Comparison of ENCODE assay signal across 1 cellular context in the genomic region with DNA sequence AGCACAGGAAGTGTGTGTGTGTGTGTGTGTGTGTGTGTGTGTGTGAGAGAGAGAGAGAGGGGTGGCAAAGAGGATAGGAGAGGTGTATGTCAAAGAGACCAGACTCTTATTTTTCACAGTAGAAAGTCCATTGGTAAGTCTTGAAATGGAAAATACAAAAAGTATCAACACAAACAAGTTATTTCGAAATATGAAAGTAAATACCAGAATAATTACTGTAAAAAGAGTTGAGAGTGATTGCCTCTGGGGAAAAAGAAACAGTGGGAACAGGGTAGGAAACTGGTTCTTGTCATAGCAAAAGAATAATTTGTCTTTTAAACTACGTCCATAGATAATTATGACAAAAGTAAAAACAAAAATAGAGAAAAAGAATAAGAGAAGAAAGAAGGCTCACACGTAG.
TF ChIP-seq lines count a peak whose summit lies in the region.

No MANE protein-coding gene starts in this region.

TF ChIP-seq in HEK293, 187 proteins besides CTCF, POLR2A, EP300 and RAD21 (continued from another document):
- TF ChIP-seq, protein P1, sequence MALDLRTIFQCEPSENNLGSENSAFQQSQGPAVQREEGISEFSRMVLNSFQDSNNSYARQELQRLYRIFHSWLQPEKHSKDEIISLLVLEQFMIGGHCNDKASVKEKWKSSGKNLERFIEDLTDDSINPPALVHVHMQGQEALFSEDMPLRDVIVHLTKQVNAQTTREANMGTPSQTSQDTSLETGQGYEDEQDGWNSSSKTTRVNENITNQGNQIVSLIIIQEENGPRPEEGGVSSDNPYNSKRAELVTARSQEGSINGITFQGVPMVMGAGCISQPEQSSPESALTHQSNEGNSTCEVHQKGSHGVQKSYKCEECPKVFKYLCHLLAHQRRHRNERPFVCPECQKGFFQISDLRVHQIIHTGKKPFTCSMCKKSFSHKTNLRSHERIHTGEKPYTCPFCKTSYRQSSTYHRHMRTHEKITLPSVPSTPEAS (tag by site-specific recombination; IDR thresholded peaks at IDR 0.05): peak; percentile 55; the same call in 1 of the 2 replicates
- TF ChIP-seq ZNF549 (tag by site-specific recombination; IDR thresholded peaks at IDR 0.05): no peak
TF ChIP-seq in HEK293: peak in this region for 2.
